1 cellular context compared by ENCODE assay signal in the genomic region with DNA sequence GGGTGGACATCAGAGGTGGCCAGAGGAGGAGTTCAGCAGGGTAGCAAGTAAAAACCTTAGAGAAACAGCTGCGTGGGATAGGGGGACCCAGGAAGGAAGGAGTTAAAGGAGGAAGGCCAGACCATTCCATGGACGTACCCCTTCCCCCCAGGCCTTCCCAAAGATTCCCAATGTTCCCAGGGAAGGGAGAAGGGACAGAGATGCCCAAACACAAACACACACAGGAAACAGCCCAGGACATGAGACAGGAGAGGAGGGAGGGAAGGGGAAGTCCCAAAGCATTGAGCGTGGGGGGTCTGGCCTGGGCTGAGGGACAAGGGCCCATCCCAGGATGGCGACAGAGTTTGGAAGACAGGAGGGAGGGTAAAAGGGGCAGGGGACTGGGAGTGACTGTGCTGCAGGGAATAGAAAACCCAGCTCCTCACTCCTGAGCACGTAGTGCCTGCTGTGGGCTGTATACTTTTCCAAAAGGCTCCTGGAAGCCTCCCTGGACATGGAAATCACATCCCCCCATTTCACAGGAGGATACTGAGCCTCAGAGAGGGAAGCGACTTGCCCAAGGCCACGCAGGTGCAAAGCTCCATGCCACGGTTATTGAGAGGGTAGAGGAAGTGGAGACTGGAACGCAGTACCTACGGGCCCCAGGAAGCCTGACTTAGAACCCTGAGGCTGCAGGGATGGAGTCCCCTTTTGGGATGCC.
TF ChIP-seq lines count a peak whose summit lies in the region.

No MANE protein-coding gene starts in this region.

TF ChIP-seq in IMR-90, 13 proteins besides CTCF, POLR2A, EP300 and RAD21 (continued from another document):
- TF ChIP-seq NFE2L2 (IDR thresholded peaks at IDR 0.05; ENCODE audit: low read depth, low read length) (no peak), FOS (IDR thresholded peaks at IDR 0.05; ENCODE audit: low read depth, low read length) (no peak), CHD1 (IDR thresholded peaks at IDR 0.05; ENCODE audit: low read depth, low read length) (no peak), MAZ (IDR thresholded peaks at IDR 0.05; ENCODE audit: borderline replicate concordance, low read depth, low read length) (no peak; the same call in 1 of the 2 replicates), BHLHE40 (IDR thresholded peaks at IDR 0.05; ENCODE audit: low read depth, low read length) (no peak), MXI1 (IDR thresholded peaks at IDR 0.05; ENCODE audit: borderline replicate concordance, low read depth, low read length) (no peak), SMC3 (IDR thresholded peaks at IDR 0.05; ENCODE audit: low read depth, low read length) (no peak), RCOR1 (IDR thresholded peaks at IDR 0.05; ENCODE audit: insufficient replicate concordance, low read length) (no peak), CEBPB (IDR thresholded peaks at IDR 0.05; ENCODE audit: low read depth, low read length) (no peak)
- TF ChIP-seq, protein P1, sequence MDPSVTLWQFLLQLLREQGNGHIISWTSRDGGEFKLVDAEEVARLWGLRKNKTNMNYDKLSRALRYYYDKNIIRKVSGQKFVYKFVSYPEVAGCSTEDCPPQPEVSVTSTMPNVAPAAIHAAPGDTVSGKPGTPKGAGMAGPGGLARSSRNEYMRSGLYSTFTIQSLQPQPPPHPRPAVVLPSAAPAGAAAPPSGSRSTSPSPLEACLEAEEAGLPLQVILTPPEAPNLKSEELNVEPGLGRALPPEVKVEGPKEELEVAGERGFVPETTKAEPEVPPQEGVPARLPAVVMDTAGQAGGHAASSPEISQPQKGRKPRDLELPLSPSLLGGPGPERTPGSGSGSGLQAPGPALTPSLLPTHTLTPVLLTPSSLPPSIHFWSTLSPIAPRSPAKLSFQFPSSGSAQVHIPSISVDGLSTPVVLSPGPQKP (IDR thresholded peaks at IDR 0.05; ENCODE audit: borderline replicate concordance, low read depth, low read length), result no peak
